ENCODE assay signal across 25 cellular contexts in the genomic region with DNA sequence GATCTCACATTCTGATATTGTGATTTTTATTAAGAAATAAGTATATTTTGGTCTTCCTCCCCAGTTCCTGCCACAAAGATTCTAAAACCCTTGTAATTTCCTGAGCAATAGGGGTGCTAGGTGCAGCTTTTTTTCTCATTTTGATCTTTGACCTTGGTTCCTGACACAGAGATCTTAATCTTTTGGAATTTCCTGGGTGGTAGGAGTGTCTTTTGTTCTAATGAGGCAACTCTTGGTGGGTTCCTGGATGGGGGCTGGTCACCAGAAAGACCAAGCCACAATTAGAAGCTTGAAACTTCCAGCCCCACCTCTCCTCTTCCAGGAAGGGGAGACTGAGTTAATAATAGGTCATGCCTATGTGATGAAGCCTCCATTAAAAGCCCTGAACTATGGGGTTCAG.
"Had no signal": no experiment of that assay in that cellular context is flagged by ENCODE, and none has a peak within 500 bp of the region (broad histone marks: within the 10 kb centered on the region; RNA-seq: fewer than 3 reads in every experiment).

No MANE protein-coding gene starts in this region.

- H3K4me3 Mint-ChIP-seq: immature natural killer cell; memory B cell; naive thymus-derived CD8-positive, alpha-beta T cell; nephron progenitor cell; stimulated activated naive B cell treated with anti-CD40 and anti-IgM and Interleukin-4, amounts not matched to agents 10 μg/mL and 1 μg/mL and 100 μg/mL, for 72 hours; stimulated activated naive CD8-positive, alpha-beta T cell treated with anti-CD3 and anti-CD28 coated beads, Interleukin-15, Interleukin-2, amounts not matched to agents 100 ng/mL and 50 ng/mL, for 24 hours had no signal

- ATAC-seq: left lobe of liver; naive thymus-derived CD8-positive, alpha-beta T cell; psoas muscle; right cardiac atrium; stimulated activated naive B cell treated with anti-CD40 and anti-IgM and Interleukin-4, amounts not matched to agents 10 μg/mL and 1 μg/mL and 100 μg/mL, for 72 hours; upper lobe of right lung had no signal

- DNase-seq: dermis blood vessel endothelial cell; effector memory CD4-positive, alpha-beta T cell; erythroblast; hypothalamus; immature natural killer cell; islet precursor cell; naive thymus-derived CD8-positive, alpha-beta T cell; nephron progenitor cell; nucleus accumbens; psoas muscle; right cardiac atrium; stimulated activated CD4-positive, alpha-beta T cell treated with anti-CD3 and anti-CD28 coated beads, Interleukin-15, amount 100 ng/mL, for 24 hours; stimulated activated CD4-positive, alpha-beta T cell treated with anti-CD3 and anti-CD28 coated beads, Interleukin-2, amount 100 ng/mL, for 48 hours; stimulated activated naive B cell treated with anti-CD40 and anti-IgM and Interleukin-4, amounts not matched to agents 10 μg/mL and 1 μg/mL and 100 μg/mL, for 72 hours; upper lobe of right lung; uterus had no signal

- H3K9me3 Mint-ChIP-seq: immature natural killer cell; memory B cell; naive thymus-derived CD8-positive, alpha-beta T cell; stimulated activated naive B cell treated with anti-CD40 and anti-IgM and Interleukin-4, amounts not matched to agents 10 μg/mL and 1 μg/mL and 100 μg/mL, for 72 hours; stimulated activated naive CD8-positive, alpha-beta T cell treated with anti-CD3 and anti-CD28 coated beads, Interleukin-15, Interleukin-2, amounts not matched to agents 100 ng/mL and 50 ng/mL, for 24 hours had no signal

- H3K9me3 ChIP-seq: psoas muscle, thoracic aorta, tibial nerve, upper lobe of right lung, uterus had no signal

- FAIRE-seq: frontal cortex had no signal

- H3K36me3 ChIP-seq: thoracic aorta, tibial nerve, upper lobe of right lung, uterus had no signal

- H3K4me3 ChIP-seq: coronary artery, lung, psoas muscle, skin epidermis, thoracic aorta, tibial nerve, upper lobe of right lung, uterus had no signal

- H3K27me3 Mint-ChIP-seq: memory B cell; naive thymus-derived CD8-positive, alpha-beta T cell; stimulated activated naive B cell treated with anti-CD40 and anti-IgM and Interleukin-4, amounts not matched to agents 10 μg/mL and 1 μg/mL and 100 μg/mL, for 72 hours; stimulated activated naive CD8-positive, alpha-beta T cell treated with anti-CD3 and anti-CD28 coated beads, Interleukin-15, Interleukin-2, amounts not matched to agents 100 ng/mL and 50 ng/mL, for 24 hours had no signal

- H3K27ac ChIP-seq: coronary artery, psoas muscle, skin epidermis, thoracic aorta, tibial nerve, upper lobe of right lung, uterus had no signal

- H3K27ac Mint-ChIP-seq: immature natural killer cell; memory B cell; nephron progenitor cell; stimulated activated naive B cell treated with anti-CD40 and anti-IgM and Interleukin-4, amounts not matched to agents 10 μg/mL and 1 μg/mL and 100 μg/mL, for 72 hours; stimulated activated naive CD8-positive, alpha-beta T cell treated with anti-CD3 and anti-CD28 coated beads, Interleukin-15, Interleukin-2, amounts not matched to agents 100 ng/mL and 50 ng/mL, for 24 hours had no signal

- H3K27me3 ChIP-seq: tibial nerve, upper lobe of right lung, uterus had no signal

- H3K4me1 ChIP-seq: upper lobe of right lung, uterus had no signal

- H3K36me3 Mint-ChIP-seq: immature natural killer cell; memory B cell; naive thymus-derived CD8-positive, alpha-beta T cell had no signal
